ENCODE assay signal across 28 cellular contexts in the genomic region with DNA sequence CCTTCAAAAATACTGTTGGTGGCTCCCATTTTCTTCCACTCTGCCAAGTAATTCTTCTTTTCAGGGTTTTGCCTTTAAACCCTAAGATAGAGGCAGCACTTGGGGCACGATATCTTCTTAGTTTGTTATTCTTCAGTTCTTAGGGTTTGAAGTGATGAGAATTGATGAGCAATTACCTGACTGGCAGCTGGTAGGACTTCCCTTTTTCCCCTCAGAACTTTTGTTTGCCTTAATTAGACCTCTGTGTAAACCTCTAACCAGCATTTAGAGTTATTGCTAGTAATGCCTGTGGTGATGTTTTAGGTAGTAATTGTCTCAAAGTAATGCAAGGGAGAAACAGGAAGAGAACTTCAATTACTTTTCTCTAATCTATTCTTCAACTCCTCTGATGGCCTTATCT.
"Had no signal": no experiment of that assay in that cellular context is flagged by ENCODE, and none has a peak within 500 bp of the region (broad histone marks: within the 10 kb centered on the region; RNA-seq: fewer than 3 reads in every experiment).

No MANE protein-coding gene starts in this region.

- ATAC-seq: effector memory CD8-positive, alpha-beta T cell; esophagus mucosa; gastrocnemius medialis; heart right ventricle; left colon; left lobe of liver; lower lobe of right lung; mucosa of descending colon; naive thymus-derived CD8-positive, alpha-beta T cell had no signal

- H3K4me1 ChIP-seq: esophagus squamous epithelium, gastrocnemius medialis, heart right ventricle, left ventricle myocardium inferior, lower lobe of right lung had no signal

- H3K9me3 ChIP-seq: esophagus squamous epithelium, gastrocnemius medialis, lower lobe of right lung, mucosa of descending colon had no signal

- DNase-seq: cortex of kidney; effector CD8-positive, alpha-beta T cell; effector memory CD8-positive, alpha-beta T cell; endodermal cell; erythroblast; esophagus squamous epithelium; foreskin fibroblast; foreskin melanocyte; gastrocnemius medialis; glutamatergic neuron; head of caudate nucleus; heart right ventricle; hypothalamus; immature natural killer cell; islet precursor cell; kidney; kidney glomerular epithelial cell; left colon; left ventricle myocardium inferior; lower lobe of right lung; mesenchymal stem cell; mucosa of descending colon; naive B cell; naive thymus-derived CD8-positive, alpha-beta T cell had no signal

- H3K27ac ChIP-seq: epithelial cell of prostate, esophagus squamous epithelium, gastrocnemius medialis, heart right ventricle, left ventricle myocardium inferior, lower lobe of right lung had no signal

- FAIRE-seq: endometrium, kidney had no signal

- H3K4me3 ChIP-seq: esophagus squamous epithelium, gastrocnemius medialis, heart right ventricle, left ventricle myocardium inferior, lower lobe of right lung, mucosa of descending colon had no signal

- H3K27me3 ChIP-seq: esophagus squamous epithelium, gastrocnemius medialis, heart right ventricle had no signal

- H3K36me3 ChIP-seq: esophagus squamous epithelium, gastrocnemius medialis, heart right ventricle, left ventricle myocardium inferior, lower lobe of right lung had no signal
